In the genomic region with DNA sequence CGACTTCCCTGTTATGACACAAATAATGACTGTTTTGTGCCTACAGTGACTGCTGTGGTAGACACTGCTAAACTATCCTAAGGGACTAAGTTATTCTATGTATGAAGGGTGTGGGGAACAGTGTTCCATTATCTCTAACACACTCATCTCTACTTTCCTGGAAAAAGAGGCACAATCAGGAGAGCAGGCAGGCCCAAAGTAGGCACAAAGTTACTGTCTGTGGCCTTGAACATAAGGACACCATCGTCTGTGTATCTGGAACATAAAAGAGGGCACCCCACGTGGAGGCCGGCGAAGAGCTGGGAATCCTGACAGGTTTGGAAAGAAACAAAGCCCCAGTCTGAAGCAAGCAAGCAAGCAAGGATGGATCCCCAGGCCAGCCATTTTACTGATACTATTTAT, we compare ENCODE assay signal across 9 cellular contexts. TPM values are rescaled to one million over a fixed set of nuclear protein-coding genes. Genes with fewer than 3 reads are reported as not detected.
DNase-seq lines count a peak whose midpoint lies in the region; ATAC-seq, FAIRE-seq and TF ChIP-seq lines count a peak whose summit lies in the region.
"Had no signal": no experiment of that assay in that cellular context is flagged by ENCODE, and none has a peak within 500 bp of the region (broad histone marks: within the 10 kb centered on the region; RNA-seq: fewer than 3 reads in every experiment).

No MANE protein-coding gene starts in this region.

- H3K27me3 Mint-ChIP-seq in CD4-positive, alpha-beta memory T cell: peaks cover 2 to 3% of the 10 kb centered on the region in 2 donors
- H3K27me3 Mint-ChIP-seq in natural killer cell treated with Interleukin-12 subunit alpha and Interleukin-12 subunit beta and Interleukin-15 and Interleukin-18, amount 100 ng/mL, for 72 hours: peaks cover 7 to 9% of the 10 kb centered on the region in 2 donors

- CTCF ChIA-PET in CD4-positive, alpha-beta memory T cell (lab: Charles Lee; ENCODE audit: partially characterized antibody): interaction anchor here (0.7 to 6.2 kb wide), 5 partner anchors 10 to 287 kb away, joined by 3 to 36 read pairs (median 4); no protein-coding TSS in a partner anchor
- CTCF ChIA-PET in GM12878 (lab: Yijun Ruan, JAX): interaction anchor here (0.6 to 5.0 kb wide), 12 partner anchors 10 to 249 kb away, joined by 3 to 84 read pairs (median 4); a partner anchor contains a TSS

- H3K4me1 ChIP-seq in CD4-positive, alpha-beta memory T cell (ENCODE audit: insufficient read depth, low read length): peaks cover 17% of the 10 kb centered on the region
- peaks cover 6% of the 10 kb centered on the region; the same call in 1 of the 2 replicates for H3K4me1 ChIP-seq in HUES64 (ENCODE audit: insufficient read depth, low read length)
- peaks cover 6% of the 10 kb centered on the region for H3K4me1 ChIP-seq in GM12878 (ENCODE audit: control insufficient read depth, insufficient read depth, low read length)

- POLR2A ChIA-PET in CD4-positive, alpha-beta memory T cell (lab: Charles Lee; ENCODE audit: partially characterized antibody): no interaction called here
- POLR2A ChIA-PET in GM12878 (lab: Charles Lee): interaction anchor here (1.0 kb wide), 1 partner anchor 117 kb away, joined by 3 read pairs; no protein-coding TSS in a partner anchor

- H3K4me1 Mint-ChIP-seq in CD4-positive, alpha-beta memory T cell: peaks cover 16 to 35% (median 24%) of the 10 kb centered on the region in 4 donors
- peaks cover 22 to 28% of the 10 kb centered on the region in 2 donors for H3K4me1 Mint-ChIP-seq in natural killer cell treated with Interleukin-12 subunit alpha and Interleukin-12 subunit beta and Interleukin-15 and Interleukin-18, amount 100 ng/mL, for 72 hours (ENCODE audit: low read depth in 2 of 2)

- peak overlapping the region in 1 of 2 donors; percentile 93 for H3K4me3 ChIP-seq in CD4-positive, alpha-beta memory T cell (ENCODE audit: low read length in 2 of 2)
- H3K4me3 ChIP-seq in HUES64 (ENCODE audit: low read length) (peak overlapping the region; percentile 2; the same call in 1 of the 2 replicates), GM12878 (no peak overlapping the region)

- no peak for FAIRE-seq in GM12878 (lab: Jason Lieb, UNC)

- no peak for TF ChIP-seq POLR2A in GM12878 (IDR thresholded peaks at IDR 0.05; ENCODE audit: low read depth, low read length)

- TF ChIP-seq CTCF in GM12878 (IDR thresholded peaks at IDR 0.05 in 2 of 3, conservative IDR thresholded peaks at IDR 0.05 in 1 of 3; ENCODE audit: control insufficient read depth in 2 of 3, extremely low read depth in 1 of 3, insufficient read depth in 1 of 3, low read depth in 3 of 3, low read length in 3 of 3): no peak

- H4K20me1 ChIP-seq in GM12878 (ENCODE audit: control insufficient read depth, insufficient read depth): no peaks in the 10 kb centered on the region

- no peaks in the 10 kb centered on the region for H3K79me2 ChIP-seq in GM12878 (ENCODE audit: control insufficient read depth, insufficient read depth, low read length)

- no peak overlapping the region for H3K27ac Mint-ChIP-seq in CD4-positive, alpha-beta memory T cell
- H3K27ac Mint-ChIP-seq in natural killer cell treated with Interleukin-12 subunit alpha and Interleukin-12 subunit beta and Interleukin-15 and Interleukin-18, amount 100 ng/mL, for 72 hours: no peak overlapping the region

- BruUV-seq in GM12878 (replicated peaks; lab: Mats Ljungman, UMichigan): no TSS peak

- H3K36me3 Mint-ChIP-seq in CD4-positive, alpha-beta memory T cell: peaks cover 14 to 27% of the 10 kb centered on the region in 2 donors
- H3K36me3 Mint-ChIP-seq in natural killer cell treated with Interleukin-12 subunit alpha and Interleukin-12 subunit beta and Interleukin-15 and Interleukin-18, amount 100 ng/mL, for 72 hours: peaks cover 2% of the 10 kb centered on the region

- WGBS in HUES64: 70% methylated on average over 5 of the region's 5 CpGs
- WGBS in GM12878 (ENCODE audit: insufficient coverage, insufficient replicate concordance, low lambda C conversion rate, missing lambda C conversion rate): 78% methylated on average over 5 of the region's 5 CpGs

- TF ChIP-seq EP300 in GM12878 (IDR thresholded peaks at IDR 0.05; ENCODE audit: borderline replicate concordance in 1 of 2, control insufficient read depth in 1 of 2, low read depth in 2 of 2, low read length in 2 of 2): no peak

- no peaks in the 10 kb centered on the region for H3K27me3 ChIP-seq in CD4-positive, alpha-beta memory T cell (ENCODE audit: insufficient read depth, low read length)
- H3K27me3 ChIP-seq in HUES64 (ENCODE audit: insufficient read depth, low read length) (no peaks in the 10 kb centered on the region), GM12878 (replicated peaks in 1 of 2; ENCODE audit: control insufficient read depth in 2 of 2, insufficient read depth in 2 of 2, low read length in 1 of 2) (no peaks in the 10 kb centered on the region)
- H3K27me3 ChIP-seq: foreskin keratinocyte had no signal

- no peaks in the 10 kb centered on the region for H3K36me3 ChIP-seq in CD4-positive, alpha-beta memory T cell (ENCODE audit: insufficient read depth, low read length)
- peaks cover 26% of the 10 kb centered on the region for H3K36me3 ChIP-seq in HUES64 (ENCODE audit: insufficient read depth, low read length)
- no peaks in the 10 kb centered on the region for H3K36me3 ChIP-seq in GM12878 (ENCODE audit: control insufficient read depth in 2 of 2, insufficient read depth in 2 of 2, low read length in 1 of 2)

- RAD21 ChIA-PET in GM12878 (lab: Charles Lee; ENCODE audit: unreplicated experiment): interaction anchor here (0.7 to 5.7 kb wide), 5 partner anchors 10 to 133 kb away, joined by 3 to 42 read pairs (median 6); no protein-coding TSS in a partner anchor

- SMC1A ChIA-PET in GM12878 (lab: Charles Lee; ENCODE audit: uncharacterized antibody, unreplicated experiment): interaction anchor here (0.6 to 3.1 kb wide), 7 partner anchors 9 to 119 kb away, joined by 3 to 32 read pairs (median 3); no protein-coding TSS in a partner anchor

- H3K9me3 Mint-ChIP-seq in CD4-positive, alpha-beta memory T cell: peaks cover 0 to 2% (median 0%) of the 10 kb centered on the region in 8 donors
- H3K9me3 Mint-ChIP-seq in natural killer cell treated with Interleukin-12 subunit alpha and Interleukin-12 subunit beta and Interleukin-15 and Interleukin-18, amount 100 ng/mL, for 72 hours: no peaks in the 10 kb centered on the region

- H2AFZ ChIP-seq in GM12878 (ENCODE audit: control insufficient read depth, low read depth, low read length): peak overlapping the region; percentile 21; the same call in 1 of the 2 replicates

- H3K9me3 ChIP-seq in CD4-positive, alpha-beta memory T cell (ENCODE audit: control insufficient read depth in 1 of 2, low read length in 2 of 2): no peaks in the 10 kb centered on the region
- H3K9me3 ChIP-seq in HUES64 (ENCODE audit: insufficient read depth, low read depth, low read length): no peaks in the 10 kb centered on the region
- H3K9me3 ChIP-seq in GM12878 (replicated peaks; ENCODE audit: control insufficient read depth, insufficient read depth, low read length): no peaks in the 10 kb centered on the region

- ATAC-seq in GM12878 (no peak), HG03097 (IDR thresholded peaks at IDR 0.05; ENCODE audit: low FRiP score, unreplicated experiment) (no peak), HG03565 (IDR thresholded peaks at IDR 0.05; ENCODE audit: unreplicated experiment) (no peak)
- ATAC-seq in natural killer cell treated with Interleukin-12 subunit alpha and Interleukin-12 subunit beta and Interleukin-15 and Interleukin-18, amount 100 ng/mL, for 72 hours: no peak
- ATAC-seq: foreskin keratinocyte had no signal

- no peak overlapping the region for H3K27ac ChIP-seq in CD4-positive, alpha-beta memory T cell (ENCODE audit: low read depth, low read length)
- H3K27ac ChIP-seq in HUES64 (ENCODE audit: low read depth, low read length): no peak overlapping the region
- H3K27ac ChIP-seq in GM12878 (ENCODE audit: control insufficient read depth, insufficient read depth): no peak overlapping the region
- H3K27ac ChIP-seq: foreskin keratinocyte had no signal

- H3K4me3 Mint-ChIP-seq in CD4-positive, alpha-beta memory T cell: peak overlapping the region; percentile 58 to 100 (median 77)
- peak overlapping the region; percentile 100 for H3K4me3 Mint-ChIP-seq in natural killer cell treated with Interleukin-12 subunit alpha and Interleukin-12 subunit beta and Interleukin-15 and Interleukin-18, amount 100 ng/mL, for 72 hours

- H3K4me2 ChIP-seq in GM12878 (ENCODE audit: control insufficient read depth, insufficient read depth): peak overlapping the region; percentile 86

- intact Hi-C loops in CD4-positive, alpha-beta memory T cell (cut with micrococcal nuclease): loop anchor here (5.0 kb wide), 2 partner anchors 171 to 231 kb away; a partner anchor contains a TSS
- intact Hi-C loops in GM12878 (cut with micrococcal nuclease; ENCODE audit: unreplicated experiment): loop anchor here (2.0 to 10.0 kb wide), 2 partner anchors 111 to 239 kb away; no protein-coding TSS in a partner anchor

- TF ChIP-seq RAD21 in GM12878 (IDR thresholded peaks at IDR 0.05; ENCODE audit: insufficient read depth, low read depth, low read length): no peak

- no peak overlapping the region for H3K9ac ChIP-seq in HUES64 (ENCODE audit: low read depth, low read length)
- H3K9ac ChIP-seq in GM12878 (ENCODE audit: control insufficient read depth, insufficient read depth, low read length): no peak overlapping the region

- DNase-seq in CD4-positive, alpha-beta memory T cell: no peak
- DNase-seq in GM12878 (ENCODE audit: low read depth, low spot score) (no peak), NCI-H510A treated with DMSO at 0.1 percent for 48 hours (lab: John Stamatoyannopoulos, UW) (no peak), dedifferentiated amniotic fluid mesenchymal stem cell (ENCODE audit: extremely low spot score) (no peak)
- no peak for DNase-seq in natural killer cell treated with Interleukin-12 subunit alpha and Interleukin-12 subunit beta and Interleukin-15 and Interleukin-18, amount 100 ng/mL, for 72 hours (ENCODE audit: low spot score)
- DNase-seq: foreskin keratinocyte had no signal

- in situ Hi-C loops in GM12878 (cut with MboI): loop anchor here (5.0 kb wide), 1 partner anchor 124 kb away; no protein-coding TSS in a partner anchor

RNA-seq across cellular contexts. Expression of a gene that starts 1.5 kb away (rescaled TPM):
- total RNA-seq in CD4-positive, alpha-beta memory T cell: 10 to 100 TPM; 42.3 to 42.6 TPM
- 10 to 100 TPM in 1 of 2 donors, 1 to 10 TPM in 1; 9.1 to 12.3 TPM for polyA plus RNA-seq in CD4-positive, alpha-beta memory T cell
- 18.2 TPM for polyA plus RNA-seq in HUES64 (2013, experiment 1 of 2)
- 20.3 TPM for polyA plus RNA-seq in HUES64 (2013, experiment 2 of 2)
- total RNA-seq in GM12878 (2013; cell fraction: nucleolus; rRNA removed): 43.2 and 43.4 TPM in 2 replicates
- total RNA-seq in GM12878 (2014; rRNA removed) (6.0 and 7.1 TPM in 2 replicates), GM12878 (2014; rRNA removed; fragmentation: Illumina TruSeq; extraction: Trizol) (5.9 and 6.3 TPM in 2 replicates), GM12878 (2021) (9.9 and 14.4 TPM in 2 replicates)
- polyA plus RNA-seq in GM12878 (2011; ENCODE audit: low read depth): 3.0 TPM
- polyA plus RNA-seq in GM12878 (2011; rRNA removed) (14.7 and 17.8 TPM in 2 replicates), GM12878 (2014; fragmentation: Illumina TruSeq; extraction: Trizol) (7.8 and 9.6 TPM in 2 replicates), GM12878 (2014; fragmentation: Nextera tagmentation; extraction: Ambion mirVana) (1 to 10 TPM; 6.1 to 7.2 TPM), GM12878 (2014; rRNA removed) (9.7 and 10.4 TPM in 2 replicates), GM12878 (2016; fragmentation: Nextera tagmentation; extraction: Ambion mirVana) (10 to 100 TPM; 11.0 to 11.4 TPM)
- polyA plus RNA-seq in GM12878 (2011; cell fraction: cytosol; rRNA removed): 10.4 and 11.9 TPM in 2 replicates
- 83.3 and 93.9 TPM in 2 replicates for polyA plus RNA-seq in GM12878 (2011; cell fraction: nucleus; rRNA removed)
- polyA plus RNA-seq in GM12878 (2012): 3.9 and 4.1 TPM in 2 replicates
- 8.9 and 11.0 TPM in 2 replicates for polyA minus RNA-seq in GM12878 (2011; rRNA and poly(A)+ RNA removed)
- 3.2 and 4.6 TPM in 2 replicates for polyA minus RNA-seq in GM12878 (2011; cell fraction: cytosol; rRNA and poly(A)+ RNA removed)
- 16.2 and 22.5 TPM in 2 replicates for polyA minus RNA-seq in GM12878 (2011; cell fraction: nucleus; rRNA and poly(A)+ RNA removed)
- 10 to 100 TPM; 16.3 to 33.6 TPM for total RNA-seq in natural killer cell treated with Interleukin-12 subunit alpha and Interleukin-12 subunit beta and Interleukin-15 and Interleukin-18, amount 100 ng/mL, for 72 hours

RNA-seq across cellular contexts. Expression of a gene that starts 15.4 kb away (rescaled TPM):
- total RNA-seq in CD4-positive, alpha-beta memory T cell: not detected
- polyA plus RNA-seq in CD4-positive, alpha-beta memory T cell: not detected
- not detected for polyA plus RNA-seq in HUES64 (2013, experiment 1 of 2)
- polyA plus RNA-seq in HUES64 (2013, experiment 2 of 2): not detected
- not detected in 2 replicates for total RNA-seq in GM12878 (2013; cell fraction: nucleolus; rRNA removed)
- total RNA-seq in GM12878 (2014; rRNA removed) (not detected in 2 replicates), GM12878 (2014; rRNA removed; fragmentation: Illumina TruSeq; extraction: Trizol) (not detected in 2 replicates), GM12878 (2021) (not detected in 2 replicates)
- polyA plus RNA-seq in GM12878 (2011; ENCODE audit: low read depth): not detected
- polyA plus RNA-seq in GM12878 (2011; rRNA removed) (not detected in 2 replicates), GM12878 (2014; fragmentation: Illumina TruSeq; extraction: Trizol) (not detected in 2 replicates), GM12878 (2014; fragmentation: Nextera tagmentation; extraction: Ambion mirVana) (not detected), GM12878 (2014; rRNA removed) (not detected in 2 replicates), GM12878 (2016; fragmentation: Nextera tagmentation; extraction: Ambion mirVana) (not detected)
- polyA plus RNA-seq in GM12878 (2011; cell fraction: cytosol; rRNA removed): not detected in 2 replicates
- not detected in 2 replicates for polyA plus RNA-seq in GM12878 (2011; cell fraction: nucleus; rRNA removed)
- not detected in 2 replicates for polyA plus RNA-seq in GM12878 (2012)
- polyA minus RNA-seq in GM12878 (2011; rRNA and poly(A)+ RNA removed): not detected in 2 replicates
- not detected in 2 replicates for polyA minus RNA-seq in GM12878 (2011; cell fraction: cytosol; rRNA and poly(A)+ RNA removed)
- polyA minus RNA-seq in GM12878 (2011; cell fraction: nucleus; rRNA and poly(A)+ RNA removed): not detected in 2 replicates
- not detected for total RNA-seq in natural killer cell treated with Interleukin-12 subunit alpha and Interleukin-12 subunit beta and Interleukin-15 and Interleukin-18, amount 100 ng/mL, for 72 hours
- total RNA-seq: foreskin keratinocyte had no signal
- polyA plus RNA-seq: foreskin keratinocyte had no signal

RNA-seq across cellular contexts. Expression of a gene that starts 36.7 kb away (rescaled TPM):
- total RNA-seq in CD4-positive, alpha-beta memory T cell: not detected
- polyA plus RNA-seq in CD4-positive, alpha-beta memory T cell: not detected
- polyA plus RNA-seq in HUES64 (2013, experiment 1 of 2): not detected
- not detected for polyA plus RNA-seq in HUES64 (2013, experiment 2 of 2)
- total RNA-seq in GM12878 (2013; cell fraction: nucleolus; rRNA removed): not detected in 2 replicates
- total RNA-seq in GM12878 (2014; rRNA removed) (not detected in 2 replicates), GM12878 (2014; rRNA removed; fragmentation: Illumina TruSeq; extraction: Trizol) (not detected in 2 replicates), GM12878 (2021) (not detected in 2 replicates)
- polyA plus RNA-seq in GM12878 (2011; ENCODE audit: low read depth): not detected
- polyA plus RNA-seq in GM12878 (2011; rRNA removed) (not detected in 2 replicates), GM12878 (2014; fragmentation: Illumina TruSeq; extraction: Trizol) (not detected in 2 replicates), GM12878 (2014; fragmentation: Nextera tagmentation; extraction: Ambion mirVana) (not detected), GM12878 (2014; rRNA removed) (not detected in 2 replicates), GM12878 (2016; fragmentation: Nextera tagmentation; extraction: Ambion mirVana) (not detected)
- polyA plus RNA-seq in GM12878 (2011; cell fraction: cytosol; rRNA removed): not detected in 2 replicates
- not detected in 2 replicates for polyA plus RNA-seq in GM12878 (2011; cell fraction: nucleus; rRNA removed)
- not detected in 2 replicates for polyA plus RNA-seq in GM12878 (2012)
- not detected in 2 replicates for polyA minus RNA-seq in GM12878 (2011; rRNA and poly(A)+ RNA removed)
- not detected in 2 replicates for polyA minus RNA-seq in GM12878 (2011; cell fraction: cytosol; rRNA and poly(A)+ RNA removed)
- not detected in 2 replicates for polyA minus RNA-seq in GM12878 (2011; cell fraction: nucleus; rRNA and poly(A)+ RNA removed)
- total RNA-seq in natural killer cell treated with Interleukin-12 subunit alpha and Interleukin-12 subunit beta and Interleukin-15 and Interleukin-18, amount 100 ng/mL, for 72 hours: not detected
- total RNA-seq: foreskin keratinocyte had no signal
- polyA plus RNA-seq: foreskin keratinocyte had no signal
